22 cellular contexts compared by ENCODE assay signal in genomic region chr11:75775056-75775455, GRCh38. TPM values are rescaled to one million over a fixed set of nuclear protein-coding genes. Genes with fewer than 3 reads are reported as not detected.
"Had no signal": no experiment of that assay in that cellular context is flagged by ENCODE, and none has a peak within 500 bp of the region (broad histone marks: within the 10 kb centered on the region; RNA-seq: fewer than 3 reads in every experiment).

No MANE protein-coding gene starts in this region.

- DNase-seq: activated CD4-positive, alpha-beta T cell treated with anti-CD3 and anti-CD28 coated beads for 4 hours; activated CD8-positive, alpha-beta memory T cell treated with anti-CD3 and anti-CD28 coated beads, Interleukin-2, amount 50 U/mL, for 4 hours; activated CD8-positive, alpha-beta T cell treated with anti-CD3 and anti-CD28 coated beads for 36 hours; activated gamma-delta T cell; activated T-cell treated with anti-CD3 and anti-CD28 coated beads, Interleukin-2, amount 50 U/mL, for 48 hours; amniotic stem cell; body of pancreas; central memory CD4-positive, alpha-beta T cell; effector CD4-positive, alpha-beta T cell; esophagus squamous epithelium; left cardiac atrium; midbrain; stimulated activated naive CD8-positive, alpha-beta T cell treated with anti-CD3 and anti-CD28 coated beads, Interleukin-15, amount 100 ng/mL, for 72 hours; testis; upper lobe of left lung had no signal

- H3K27me3 ChIP-seq: body of pancreas, testis, upper lobe of left lung had no signal

- H3K36me3 ChIP-seq: esophagus squamous epithelium, upper lobe of left lung had no signal

- H3K9me3 ChIP-seq: body of pancreas, esophagus squamous epithelium, testis, upper lobe of left lung had no signal

- H3K27ac ChIP-seq: body of pancreas, coronary artery, esophagus squamous epithelium, skin epidermis, testis had no signal

- H3K4me3 ChIP-seq: body of pancreas, coronary artery, esophagus squamous epithelium, lung, skin epidermis, testis, upper lobe of left lung had no signal

- H3K4me1 ChIP-seq: body of pancreas, testis had no signal

- H3K4me3 Mint-ChIP-seq: activated CD8-positive, alpha-beta T cell treated with anti-CD3 and anti-CD28 coated beads for 36 hours; stimulated activated naive CD8-positive, alpha-beta T cell treated with anti-CD3 and anti-CD28 coated beads, Interleukin-15, amount 100 ng/mL, for 72 hours; T-helper 1 cell treated with Interleukin-12 subunit alpha and Interleukin-12 subunit beta and Interleukin-4 antibody, amounts not matched to agents 30 μg/mL and 1 μg/mL, for 36 hours had no signal

- ATAC-seq: activated CD8-positive, alpha-beta T cell treated with anti-CD3 and anti-CD28 coated beads for 36 hours; activated naive CD4-positive, alpha-beta T cell treated with anti-CD3 and anti-CD28 coated beads, Interleukin-2, amount 50 U/mL, for 72 hours; body of pancreas; left cardiac atrium; stimulated activated naive CD8-positive, alpha-beta T cell treated with anti-CD3 and anti-CD28 coated beads, Interleukin-15, amount 100 ng/mL, for 72 hours had no signal

- H3K27ac Mint-ChIP-seq: activated CD8-positive, alpha-beta T cell treated with anti-CD3 and anti-CD28 coated beads for 36 hours; stimulated activated naive CD8-positive, alpha-beta T cell treated with anti-CD3 and anti-CD28 coated beads, Interleukin-15, amount 100 ng/mL, for 72 hours had no signal

- H3K36me3 Mint-ChIP-seq: activated naive CD4-positive, alpha-beta T cell treated with anti-CD3 and anti-CD28 coated beads, Interleukin-2, amount 50 U/mL, for 72 hours had no signal

- H3K9me3 Mint-ChIP-seq: activated CD8-positive, alpha-beta T cell treated with anti-CD3 and anti-CD28 coated beads for 36 hours; activated naive CD4-positive, alpha-beta T cell treated with anti-CD3 and anti-CD28 coated beads, Interleukin-2, amount 50 U/mL, for 72 hours; stimulated activated naive CD8-positive, alpha-beta T cell treated with anti-CD3 and anti-CD28 coated beads, Interleukin-15, amount 100 ng/mL, for 72 hours; T-helper 1 cell treated with Interleukin-12 subunit alpha and Interleukin-12 subunit beta and Interleukin-4 antibody, amounts not matched to agents 30 μg/mL and 1 μg/mL, for 36 hours had no signal

RNA-seq across cellular contexts. Expression of gene MOGAT2, which starts 57.4 kb away (rescaled TPM):
- total RNA-seq: activated CD8-positive, alpha-beta T cell treated with anti-CD3 and anti-CD28 coated beads for 36 hours; activated naive CD4-positive, alpha-beta T cell treated with anti-CD3 and anti-CD28 coated beads, Interleukin-2, amount 50 U/mL, for 72 hours; body of pancreas; endothelial cell of umbilical vein; esophagus squamous epithelium; fibroblast of villous mesenchyme had no signal
- polyA plus RNA-seq: endothelial cell of umbilical vein had no signal
